ENCODE assay signal across 27 cellular contexts in the genomic region with DNA sequence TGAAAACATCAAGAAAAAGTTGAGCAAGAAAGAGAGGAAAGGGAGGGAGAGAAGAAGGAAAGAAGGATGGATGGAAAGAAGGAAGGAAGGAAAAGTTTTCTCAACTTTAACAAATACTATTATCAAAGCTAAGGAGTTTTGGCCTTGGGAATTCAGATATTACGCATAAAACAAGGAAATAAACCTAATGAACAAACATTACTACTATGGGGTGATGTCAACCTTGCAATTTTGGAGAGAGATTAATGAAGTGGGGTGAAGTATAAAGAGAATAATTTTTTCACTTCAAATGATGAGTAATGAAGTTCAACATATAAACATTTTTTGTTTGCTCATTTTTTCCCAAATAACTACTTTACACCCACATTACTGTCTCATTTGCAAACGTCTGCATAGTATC.
"Had no signal": no experiment of that assay in that cellular context is flagged by ENCODE, and none has a peak within 500 bp of the region (broad histone marks: within the 10 kb centered on the region; RNA-seq: fewer than 3 reads in every experiment).

No MANE protein-coding gene starts in this region.

- H3K4me3 Mint-ChIP-seq: activated CD4-positive, alpha-beta memory T cell treated with anti-CD3 and anti-CD28 coated beads, Interleukin-2, amount 10 ng/mL, durations not matched to agents 7 days and 5 days; activated naive CD4-positive, alpha-beta T cell treated with anti-CD3 and anti-CD28 coated beads for 36 hours; activated naive CD8-positive, alpha-beta T cell treated with anti-CD3 and anti-CD28 coated beads, Interleukin-2, amount 10 ng/mL, durations not matched to agents 7 days and 5 days; activated T-helper 1 cell treated with anti-CD3 and anti-CD28 coated beads, Interleukin-12 subunit alpha, Interleukin-12 subunit beta, Interleukin-2, Interleukin-4 antibody, amounts not matched to agents 30 ng/mL and 10 ng/mL and 1 ng/mL, durations not matched to agents 14 hours and 24 hours and 36 hours; T-helper 1 cell treated with Interleukin-12 subunit alpha and Interleukin-12 subunit beta and Interleukin-4 antibody, amounts not matched to agents 30 μg/mL and 1 μg/mL, for 36 hours; WTC11 had no signal

- H3K27ac ChIP-seq: ascending aorta, brain microvascular endothelial cell, cardiac muscle cell, Peyer's patch, RWPE1, SJCRH30 had no signal

- H3K9me3 Mint-ChIP-seq: activated CD4-positive, alpha-beta memory T cell treated with anti-CD3 and anti-CD28 coated beads, Interleukin-2, amount 10 ng/mL, durations not matched to agents 7 days and 5 days; activated naive CD4-positive, alpha-beta T cell treated with anti-CD3 and anti-CD28 coated beads for 36 hours; activated naive CD8-positive, alpha-beta T cell treated with anti-CD3 and anti-CD28 coated beads, Interleukin-2, amount 10 ng/mL, durations not matched to agents 7 days and 5 days; activated T-helper 1 cell treated with anti-CD3 and anti-CD28 coated beads, Interleukin-12 subunit alpha, Interleukin-12 subunit beta, Interleukin-2, Interleukin-4 antibody, amounts not matched to agents 30 ng/mL and 10 ng/mL and 1 ng/mL, durations not matched to agents 14 hours and 24 hours and 36 hours; T-helper 1 cell treated with Interleukin-12 subunit alpha and Interleukin-12 subunit beta and Interleukin-4 antibody, amounts not matched to agents 30 μg/mL and 1 μg/mL, for 36 hours; WTC11 had no signal

- H3K4me3 ChIP-seq: ascending aorta, cardiac muscle cell, MG63, Peyer's patch, SJCRH30 had no signal

- H3K36me3 Mint-ChIP-seq: WTC11 had no signal

- H3K4me1 ChIP-seq: ascending aorta, Peyer's patch, SJCRH30 had no signal

- H3K27ac Mint-ChIP-seq: activated CD4-positive, alpha-beta memory T cell treated with anti-CD3 and anti-CD28 coated beads, Interleukin-2, amount 10 ng/mL, durations not matched to agents 7 days and 5 days; activated naive CD4-positive, alpha-beta T cell treated with anti-CD3 and anti-CD28 coated beads for 36 hours; activated naive CD8-positive, alpha-beta T cell treated with anti-CD3 and anti-CD28 coated beads, Interleukin-2, amount 10 ng/mL, durations not matched to agents 7 days and 5 days; activated T-helper 1 cell treated with anti-CD3 and anti-CD28 coated beads, Interleukin-12 subunit alpha, Interleukin-12 subunit beta, Interleukin-2, Interleukin-4 antibody, amounts not matched to agents 30 ng/mL and 10 ng/mL and 1 ng/mL, durations not matched to agents 14 hours and 24 hours and 36 hours; T-helper 1 cell treated with Interleukin-12 subunit alpha and Interleukin-12 subunit beta and Interleukin-4 antibody, amounts not matched to agents 30 μg/mL and 1 μg/mL, for 36 hours; WTC11 had no signal

- ATAC-seq: WTC11 had no signal

- H3K9me3 ChIP-seq: ascending aorta, MG63, Peyer's patch, SJCRH30, SK-N-SH had no signal

- H3K27me3 Mint-ChIP-seq: activated CD4-positive, alpha-beta memory T cell treated with anti-CD3 and anti-CD28 coated beads, Interleukin-2, amount 10 ng/mL, durations not matched to agents 7 days and 5 days had no signal

- H3K36me3 ChIP-seq: ascending aorta, brain microvascular endothelial cell, cardiac muscle cell, MG63, Peyer's patch, SJCRH30 had no signal

- H3K4me1 Mint-ChIP-seq: WTC11 had no signal

- DNase-seq: activated CD4-positive, alpha-beta memory T cell treated with anti-CD3 and anti-CD28 coated beads, Interleukin-2, amount 10 ng/mL, durations not matched to agents 7 days and 5 days; activated CD4-positive, alpha-beta T cell treated with anti-CD3 and anti-CD28 coated beads for 1 hour; activated CD4-positive, alpha-beta T cell treated with anti-CD3 and anti-CD28 coated beads, Interleukin-2, amount 50 U/mL, for 1 hour; activated effector memory CD4-positive, alpha-beta T cell treated with anti-CD3 and anti-CD28 coated beads, Interleukin-2, amount 50 U/mL, for 16 hours; activated naive CD4-positive, alpha-beta T cell treated with anti-CD3 and anti-CD28 coated beads for 36 hours; activated naive CD8-positive, alpha-beta T cell treated with anti-CD3 and anti-CD28 coated beads, Interleukin-2, amount 10 ng/mL, durations not matched to agents 7 days and 5 days; brain microvascular endothelial cell; MG63; MV-4-11; NCI-H1092 treated with DMSO at 0.1 percent for 48 hours; NCI-H1436; NCI-H1694 treated with DMSO at 0.1 percent for 48 hours; NCI-H2029 treated with DMSO at 0.1 percent for 48 hours; NCI-H510A treated with DMSO at 0.1 percent for 48 hours; NCI-H69; Peyer's patch; Right ventricle myocardium superior; SJCRH30; SK-N-SH; SW 1271; T-helper 9 cell had no signal
